Comparison of ENCODE assay signal across 14 cellular contexts in genomic region chr7:69365588-69366241, GRCh38.
DNase-seq lines count a peak whose midpoint lies in the region; ATAC-seq and TF ChIP-seq lines count a peak whose summit lies in the region.
"Had no signal": no experiment of that assay in that cellular context is flagged by ENCODE, and none has a peak within 500 bp of the region (broad histone marks: within the 10 kb centered on the region; RNA-seq: fewer than 3 reads in every experiment).

No MANE protein-coding gene starts in this region.

- peak overlapping the region; percentile 50 to 69 (median 66) for H3K4me3 Mint-ChIP-seq in nephron
- no peak overlapping the region for H3K4me3 Mint-ChIP-seq in T-helper 2 cell treated with Interferon-gamma antibody and Interleukin-4, amounts not matched to agents 5 μg/mL and 100 μg/mL, for 36 hours
- H3K4me3 Mint-ChIP-seq in HFFc6, result no peak overlapping the region
- H3K4me3 Mint-ChIP-seq: activated T-cell treated with anti-CD3 and anti-CD28 coated beads, Interleukin-2, amount 50 U/mL, for 4 hours; CD14-positive monocyte; GM23338; stimulated activated naive CD8-positive, alpha-beta T cell treated with anti-CD3 and anti-CD28 coated beads, Interleukin-15, Interleukin-2, amounts not matched to agents 100 ng/mL and 50 ng/mL, for 24 hours had no signal

- H3K4me1 Mint-ChIP-seq in nephron (peaks cover 31% of the 10 kb centered on the region), HFFc6 (ENCODE audit: low read depth) (no peaks in the 10 kb centered on the region)
- no peaks in the 10 kb centered on the region for H3K4me1 Mint-ChIP-seq in T-helper 2 cell treated with Interferon-gamma antibody and Interleukin-4, amounts not matched to agents 5 μg/mL and 100 μg/mL, for 36 hours (ENCODE audit: low read depth)
- H3K4me1 Mint-ChIP-seq: CD14-positive monocyte, GM23338 had no signal

- TF ChIP-seq CTCF in nephron (IDR thresholded peaks at IDR 0.05; ENCODE audit: unreplicated experiment in 3 of 3) (no peak), HFFc6 (IDR thresholded peaks at IDR 0.05) (no peak)

- H3K27me3 Mint-ChIP-seq in nephron (ENCODE audit: low read depth) (peaks cover 27% of the 10 kb centered on the region), HFFc6 (ENCODE audit: insufficient read depth) (peaks cover 2% of the 10 kb centered on the region; the same call in 1 of the 2 replicates)
- no peaks in the 10 kb centered on the region for H3K27me3 Mint-ChIP-seq in T-helper 2 cell treated with Interferon-gamma antibody and Interleukin-4, amounts not matched to agents 5 μg/mL and 100 μg/mL, for 36 hours (ENCODE audit: low read depth)
- H3K27me3 Mint-ChIP-seq: stimulated activated naive CD8-positive, alpha-beta T cell treated with anti-CD3 and anti-CD28 coated beads, Interleukin-15, Interleukin-2, amounts not matched to agents 100 ng/mL and 50 ng/mL, for 24 hours had no signal

- no peak for ATAC-seq in GM21360 (IDR thresholded peaks at IDR 0.05; ENCODE audit: unreplicated experiment)
- ATAC-seq in HG03571 (IDR thresholded peaks at IDR 0.05; ENCODE audit: unreplicated experiment), result no peak
- ATAC-seq: activated T-cell treated with anti-CD3 and anti-CD28 coated beads, Interleukin-2, amount 50 U/mL, for 4 hours; GM23338 had no signal

- peak; percentile 74 for DNase-seq in DMS79 treated with DMSO at 0.1 percent for 48 hours (lab: John Stamatoyannopoulos, UW)
- peak; percentile 33 for DNase-seq in NCI-H1436 (lab: John Stamatoyannopoulos, UW)
- peak; percentile 5 for DNase-seq in SHP77 treated with DMSO at 0.1 percent for 48 hours (lab: John Stamatoyannopoulos, UW)
- DNase-seq in T-helper 2 cell treated with Interferon-gamma antibody and Interleukin-4, amounts not matched to agents 5 μg/mL and 100 μg/mL, for 36 hours (ENCODE audit: low spot score), result no peak
- DNase-seq in HFFc6, result no peak
- DNase-seq: activated T-cell treated with anti-CD3 and anti-CD28 coated beads, Interleukin-2, amount 50 U/mL, for 4 hours; NCI-H1930; stimulated activated CD4-positive, alpha-beta T cell treated with anti-CD3 and anti-CD28 coated beads, Interleukin-4, amount 100 ng/mL, for 24 hours had no signal

- no peaks in the 10 kb centered on the region for H3K9me3 Mint-ChIP-seq in nephron
- peaks cover 8% of the 10 kb centered on the region for H3K9me3 Mint-ChIP-seq in T-helper 2 cell treated with Interferon-gamma antibody and Interleukin-4, amounts not matched to agents 5 μg/mL and 100 μg/mL, for 36 hours
- peaks cover 33% of the 10 kb centered on the region for H3K9me3 Mint-ChIP-seq in HFFc6
- H3K9me3 Mint-ChIP-seq: activated T-cell treated with anti-CD3 and anti-CD28 coated beads, Interleukin-2, amount 50 U/mL, for 4 hours; stimulated activated naive CD8-positive, alpha-beta T cell treated with anti-CD3 and anti-CD28 coated beads, Interleukin-15, Interleukin-2, amounts not matched to agents 100 ng/mL and 50 ng/mL, for 24 hours had no signal

- H3K36me3 Mint-ChIP-seq in nephron (ENCODE audit: low read depth) (no peaks in the 10 kb centered on the region), HFFc6 (ENCODE audit: low read depth) (no peaks in the 10 kb centered on the region; the same call in 1 of the 2 replicates)
- H3K36me3 Mint-ChIP-seq in T-helper 2 cell treated with Interferon-gamma antibody and Interleukin-4, amounts not matched to agents 5 μg/mL and 100 μg/mL, for 36 hours (ENCODE audit: low read depth), result no peaks in the 10 kb centered on the region
- H3K36me3 Mint-ChIP-seq: CD14-positive monocyte had no signal

- H3K27ac Mint-ChIP-seq in nephron (peak overlapping the region; percentile 91 to 97 (median 92)), HFFc6 (no peak overlapping the region)
- no peak overlapping the region for H3K27ac Mint-ChIP-seq in T-helper 2 cell treated with Interferon-gamma antibody and Interleukin-4, amounts not matched to agents 5 μg/mL and 100 μg/mL, for 36 hours
- H3K27ac Mint-ChIP-seq: GM23338; stimulated activated naive CD8-positive, alpha-beta T cell treated with anti-CD3 and anti-CD28 coated beads, Interleukin-15, Interleukin-2, amounts not matched to agents 100 ng/mL and 50 ng/mL, for 24 hours had no signal

Comparison
In these comparisons a context has a peak if more than half of its experiments do, and no peak if none do; other contexts are left out.
1. DNase-seq: peak in DMS79 treated with DMSO at 0.1 percent for 48 hours (single experiment), NCI-H1436 (single experiment) and SHP77 treated with DMSO at 0.1 percent for 48 hours (single experiment); none in T-helper 2 cell treated with Interferon-gamma antibody and Interleukin-4, amounts not matched to agents 5 μg/mL and 100 μg/mL, for 36 hours (single experiment) and HFFc6 (single experiment).
2. H3K27ac Mint-ChIP-seq: peak in nephron (3 of 3); none in T-helper 2 cell treated with Interferon-gamma antibody and Interleukin-4, amounts not matched to agents 5 μg/mL and 100 μg/mL, for 36 hours (single experiment) and HFFc6 (single experiment).
3. H3K4me3 Mint-ChIP-seq: peak in nephron (3 of 3); none in T-helper 2 cell treated with Interferon-gamma antibody and Interleukin-4, amounts not matched to agents 5 μg/mL and 100 μg/mL, for 36 hours (single experiment) and HFFc6 (single experiment).